In genomic region chr7:129367700-129368388, GRCh38 we compare ENCODE assay signal across 1 cellular context.
TF ChIP-seq lines count a peak whose summit lies in the region.

No MANE protein-coding gene starts in this region.

TF ChIP-seq in K562, 482 proteins besides CTCF, POLR2A, EP300 and RAD21 (continued from another document and continues in another):
- TF ChIP-seq CCNT2 (IDR thresholded peaks at IDR 0.05; ENCODE audit: borderline replicate concordance, extremely low read depth, insufficient read length, low read depth, low read length), result no peak
- no peak for TF ChIP-seq ZBTB2 (IDR thresholded peaks at IDR 0.05)
- TF ChIP-seq POLR2AphosphoS2 (IDR thresholded peaks at IDR 0.05; ENCODE audit: low read length), result no peak
- TF ChIP-seq NUFIP1 (IDR thresholded peaks at IDR 0.05; ENCODE audit: partially characterized antibody), result no peak
- TF ChIP-seq ADNP (tag; IDR thresholded peaks at IDR 0.05), result no peak
- TF ChIP-seq SAFB2 (IDR thresholded peaks at IDR 0.05; ENCODE audit: borderline replicate concordance, low read depth, low read length, severe bottlenecking), result no peak
- TF ChIP-seq ZKSCAN3 (CRISPR knock-in tag; IDR thresholded peaks at IDR 0.05), result no peak
- no peak for TF ChIP-seq POLR2AphosphoS5 (IDR thresholded peaks at IDR 0.05; ENCODE audit: control insufficient read depth, insufficient read depth, low read depth, low read length)
- 0 out of 2 replicates have a peak, but pooled peaks have one; percentile 21 for TF ChIP-seq ZBTB40 (IDR thresholded peaks at IDR 0.05)
- TF ChIP-seq ZBTB40 (CRISPR knock-in tag; IDR thresholded peaks at IDR 0.05), result no peak
- TF ChIP-seq NCOA1 (IDR thresholded peaks at IDR 0.05; ENCODE audit: low read depth), result no peak
- TF ChIP-seq TBP (optimal IDR thresholded peaks at IDR 0.05; ENCODE audit: low read depth, low read length), result no peak
- TF ChIP-seq CREM (IDR thresholded peaks at IDR 0.05; ENCODE audit: low read depth), result peak; percentile 56
- no peak for TF ChIP-seq SRSF1 (IDR thresholded peaks at IDR 0.05; ENCODE audit: low read depth, low read length)
- no peak for TF ChIP-seq FOXK1 (CRISPR knock-in tag; IDR thresholded peaks at IDR 0.05; ENCODE audit: borderline replicate concordance)
- TF ChIP-seq MLX (CRISPR knock-in tag; conservative IDR thresholded peaks at IDR 0.05), result no peak
- TF ChIP-seq ZNF511 (CRISPR knock-in tag; IDR thresholded peaks at IDR 0.05), result no peak
- TF ChIP-seq DIDO1 (tag; IDR thresholded peaks at IDR 0.05; ENCODE audit: low read depth), result no peak
- no peak for TF ChIP-seq EZH2 (IDR thresholded peaks at IDR 0.05; ENCODE audit: borderline replicate concordance, low read depth, low read length)
- no peak for TF ChIP-seq TAF15 (IDR thresholded peaks at IDR 0.05; ENCODE audit: low read depth, low read length)
- TF ChIP-seq BMI1 (IDR thresholded peaks at IDR 0.05; ENCODE audit: low read length), result 0 out of 2 replicates have a peak, but pooled peaks have one; percentile 50
- TF ChIP-seq ZBTB26 (CRISPR knock-in tag; IDR thresholded peaks at IDR 0.05), result 0 out of 2 replicates have a peak, but pooled peaks have one; percentile 10
- no peak for TF ChIP-seq CREBBP (IDR thresholded peaks at IDR 0.05; ENCODE audit: low read depth, low read length)
- no peak for TF ChIP-seq NR3C1 (CRISPR knock-in tag; IDR thresholded peaks at IDR 0.05)
- no peak for TF ChIP-seq MYNN (IDR thresholded peaks at IDR 0.05)
- no peak for TF ChIP-seq MYNN (CRISPR knock-in tag; IDR thresholded peaks at IDR 0.05)
- TF ChIP-seq ZNF263 (CRISPR knock-in tag; IDR thresholded peaks at IDR 0.05; ENCODE audit: borderline replicate concordance), result no peak
- no peak for TF ChIP-seq POLR3G (IDR thresholded peaks at IDR 0.05; ENCODE audit: extremely low read depth, insufficient read length, insufficient replicate concordance)
- no peak for TF ChIP-seq RNF2 (IDR thresholded peaks at IDR 0.05)
- TF ChIP-seq RERE (CRISPR knock-in tag; IDR thresholded peaks at IDR 0.05; ENCODE audit: borderline replicate concordance), result no peak
- TF ChIP-seq SETDB1 (IDR thresholded peaks at IDR 0.05; ENCODE audit: low read length), result no peak
- TF ChIP-seq LARP7 (IDR thresholded peaks at IDR 0.05), result no peak
- no peak; the same call in 1 of the 2 replicates for TF ChIP-seq ARID1B (IDR thresholded peaks at IDR 0.05)
- TF ChIP-seq ARID2 (IDR thresholded peaks at IDR 0.05), result 0 out of 2 replicates have a peak, but pooled peaks have one; percentile 59
- no peak for TF ChIP-seq ZBTB5 (IDR thresholded peaks at IDR 0.05)
- TF ChIP-seq RBM17 (IDR thresholded peaks at IDR 0.05; ENCODE audit: borderline replicate concordance, low read depth, low read length), result no peak
- no peak for TF ChIP-seq ETV1 (tag; conservative IDR thresholded peaks at IDR 0.05; ENCODE audit: low read depth)
- TF ChIP-seq DEAF1 (CRISPR knock-in tag; IDR thresholded peaks at IDR 0.05), result peak; percentile 85
- no peak for TF ChIP-seq MTA1 (IDR thresholded peaks at IDR 0.05; ENCODE audit: borderline replicate concordance)
